ENCODE assay signal across 30 cellular contexts in the genomic region with DNA sequence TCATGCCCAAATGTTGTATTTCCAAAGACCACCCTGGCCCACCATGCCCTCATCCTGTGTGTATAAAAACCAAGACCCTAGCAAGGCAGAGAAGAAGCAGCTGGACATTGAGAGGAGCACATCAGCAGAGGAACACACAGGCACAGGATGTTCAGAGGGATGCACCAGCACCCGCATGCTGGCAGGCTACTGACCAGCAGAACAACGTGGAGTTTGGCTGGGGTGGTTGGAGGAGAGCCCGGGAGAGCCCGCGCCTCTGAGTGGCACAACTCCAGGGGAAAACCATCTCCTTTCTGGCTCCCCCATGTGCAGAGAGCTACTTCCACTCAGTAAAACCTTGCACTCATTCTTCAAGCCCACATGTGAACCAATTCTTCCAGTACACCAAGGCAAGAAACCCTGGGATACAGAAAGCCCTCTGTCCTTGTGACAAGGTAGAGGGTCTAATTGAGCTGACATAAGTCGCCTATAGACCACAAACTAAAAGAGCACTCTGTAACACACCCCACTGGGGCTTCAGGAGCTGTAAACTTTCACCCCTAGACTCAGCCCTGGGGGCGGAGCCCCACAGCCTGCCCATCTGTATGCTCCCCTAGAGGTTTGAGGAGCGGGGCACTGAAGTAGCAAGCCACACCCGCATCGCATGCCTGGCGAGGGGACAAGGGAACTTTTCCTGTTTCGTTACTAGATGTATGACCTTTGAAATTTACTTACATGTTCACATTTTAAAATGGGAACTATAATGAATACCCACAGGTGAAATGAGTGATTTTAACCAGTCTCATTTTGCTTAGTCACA.
"Had no signal": no experiment of that assay in that cellular context is flagged by ENCODE, and none has a peak within 500 bp of the region (broad histone marks: within the 10 kb centered on the region; RNA-seq: fewer than 3 reads in every experiment).

No MANE protein-coding gene starts in this region.

- H3K4me3 ChIP-seq: gastrocnemius medialis, ovary, sigmoid colon, thoracic aorta had no signal

- H3K9me3 ChIP-seq: gastrocnemius medialis, ovary, sigmoid colon, thoracic aorta had no signal

- H3K27ac ChIP-seq: brain microvascular endothelial cell, gastrocnemius medialis, ovary, sigmoid colon, thoracic aorta, WERI-Rb-1 had no signal

- H3K4me1 Mint-ChIP-seq: memory B cell; naive thymus-derived CD8-positive, alpha-beta T cell; stimulated activated effector memory CD8-positive, alpha-beta T cell treated with anti-CD3 and anti-CD28 coated beads, Interleukin-12 subunit alpha, Interleukin-12 subunit beta, amount 100 ng/mL, for 72 hours had no signal

- H3K36me3 Mint-ChIP-seq: memory B cell; naive thymus-derived CD8-positive, alpha-beta T cell; stimulated activated effector memory CD8-positive, alpha-beta T cell treated with anti-CD3 and anti-CD28 coated beads, Interleukin-12 subunit alpha, Interleukin-12 subunit beta, amount 100 ng/mL, for 72 hours; type B pancreatic cell had no signal

- DNase-seq: activated CD4-positive, alpha-beta T cell treated with anti-CD3 and anti-CD28 coated beads for 48 hours; activated CD4-positive, alpha-beta T cell treated with anti-CD3 and anti-CD28 coated beads, Interleukin-2, amount 50 U/mL, for 48 hours; activated CD8-positive, alpha-beta memory T cell treated with anti-CD3 and anti-CD28 coated beads, Interleukin-2, amount 50 U/mL, for 4 hours; activated effector memory CD4-positive, alpha-beta T cell treated with anti-CD3 and anti-CD28 coated beads, Interleukin-2, amount 50 U/mL, for 16 hours; activated naive CD4-positive, alpha-beta T cell treated with anti-CD3 and anti-CD28 coated beads, Interleukin-2, amount 50 U/mL, for 16 hours; activated T-cell treated with anti-CD3 and anti-CD28 coated beads, Interleukin-2, amount 50 U/mL, for 1 hour; amniotic stem cell; brain microvascular endothelial cell; caudate nucleus; endodermal cell; gastrocnemius medialis; glutamatergic neuron; naive thymus-derived CD8-positive, alpha-beta T cell; sigmoid colon; small intestine; stimulated activated CD4-positive, alpha-beta T cell treated with anti-CD3 and anti-CD28 coated beads, Interleukin-4, amount 100 ng/mL, for 24 hours; SW 1271; T1000; WERI-Rb-1 had no signal

- H3K27me3 Mint-ChIP-seq: memory B cell; progenitor cell of endocrine pancreas; stimulated activated naive CD8-positive, alpha-beta T cell treated with anti-CD3 and anti-CD28 coated beads, Interleukin-15, Interleukin-2, amounts not matched to agents 100 ng/mL and 50 ng/mL, for 24 hours; type B pancreatic cell had no signal

- H3K27me3 ChIP-seq: brain microvascular endothelial cell, gastrocnemius medialis, ovary, sigmoid colon had no signal

- H3K4me3 Mint-ChIP-seq: activated T-helper 1 cell treated with anti-CD3 and anti-CD28 coated beads, Interleukin-12 subunit alpha, Interleukin-12 subunit beta, Interleukin-2, Interleukin-4 antibody, amounts not matched to agents 30 ng/mL and 10 ng/mL and 1 ng/mL, durations not matched to agents 14 hours and 24 hours and 36 hours; endodermal cell; memory B cell; naive thymus-derived CD8-positive, alpha-beta T cell; stimulated activated effector memory CD8-positive, alpha-beta T cell treated with anti-CD3 and anti-CD28 coated beads, Interleukin-12 subunit alpha, Interleukin-12 subunit beta, amount 100 ng/mL, for 72 hours; stimulated activated naive CD8-positive, alpha-beta T cell treated with anti-CD3 and anti-CD28 coated beads, Interleukin-15, Interleukin-2, amounts not matched to agents 100 ng/mL and 50 ng/mL, for 24 hours; T-helper 1 cell treated with Interleukin-12 subunit alpha and Interleukin-12 subunit beta and Interleukin-4 antibody, amounts not matched to agents 30 μg/mL and 1 μg/mL, for 36 hours; type B pancreatic cell had no signal

- H3K27ac Mint-ChIP-seq: activated T-helper 1 cell treated with anti-CD3 and anti-CD28 coated beads, Interleukin-12 subunit alpha, Interleukin-12 subunit beta, Interleukin-2, Interleukin-4 antibody, amounts not matched to agents 30 ng/mL and 10 ng/mL and 1 ng/mL, durations not matched to agents 14 hours and 24 hours and 36 hours; endodermal cell; memory B cell; naive thymus-derived CD8-positive, alpha-beta T cell; progenitor cell of endocrine pancreas; stimulated activated effector memory CD8-positive, alpha-beta T cell treated with anti-CD3 and anti-CD28 coated beads, Interleukin-12 subunit alpha, Interleukin-12 subunit beta, amount 100 ng/mL, for 72 hours; stimulated activated naive CD8-positive, alpha-beta T cell treated with anti-CD3 and anti-CD28 coated beads, Interleukin-15, Interleukin-2, amounts not matched to agents 100 ng/mL and 50 ng/mL, for 24 hours; T-helper 1 cell treated with Interleukin-12 subunit alpha and Interleukin-12 subunit beta and Interleukin-4 antibody, amounts not matched to agents 30 μg/mL and 1 μg/mL, for 36 hours; type B pancreatic cell had no signal

- ATAC-seq: activated CD4-positive, CD25-positive, alpha-beta regulatory T cell treated with anti-CD3 and anti-CD28 coated beads, Interleukin-2, amount 50 U/mL, for 24 hours; esophagus mucosa; gastrocnemius medialis; naive thymus-derived CD8-positive, alpha-beta T cell; stimulated activated effector memory CD8-positive, alpha-beta T cell treated with anti-CD3 and anti-CD28 coated beads, Interleukin-12 subunit alpha, Interleukin-12 subunit beta, amount 100 ng/mL, for 72 hours had no signal

- H3K9me3 Mint-ChIP-seq: activated T-helper 1 cell treated with anti-CD3 and anti-CD28 coated beads, Interleukin-12 subunit alpha, Interleukin-12 subunit beta, Interleukin-2, Interleukin-4 antibody, amounts not matched to agents 30 ng/mL and 10 ng/mL and 1 ng/mL, durations not matched to agents 14 hours and 24 hours and 36 hours; endodermal cell; memory B cell; stimulated activated effector memory CD8-positive, alpha-beta T cell treated with anti-CD3 and anti-CD28 coated beads, Interleukin-12 subunit alpha, Interleukin-12 subunit beta, amount 100 ng/mL, for 72 hours; stimulated activated naive CD8-positive, alpha-beta T cell treated with anti-CD3 and anti-CD28 coated beads, Interleukin-15, Interleukin-2, amounts not matched to agents 100 ng/mL and 50 ng/mL, for 24 hours; T-helper 1 cell treated with Interleukin-12 subunit alpha and Interleukin-12 subunit beta and Interleukin-4 antibody, amounts not matched to agents 30 μg/mL and 1 μg/mL, for 36 hours had no signal

- H3K36me3 ChIP-seq: brain microvascular endothelial cell, gastrocnemius medialis, ovary, sigmoid colon, thoracic aorta, WERI-Rb-1 had no signal
